13 cellular contexts compared by ENCODE assay signal in genomic region chr7:22666732-22667131, GRCh38.
DNase-seq lines count a peak whose midpoint lies in the region; ATAC-seq, FAIRE-seq and TF ChIP-seq lines count a peak whose summit lies in the region.
"Had no signal": no experiment of that assay in that cellular context is flagged by ENCODE, and none has a peak within 500 bp of the region (broad histone marks: within the 10 kb centered on the region; RNA-seq: fewer than 3 reads in every experiment).

No MANE protein-coding gene starts in this region.

- TF ChIP-seq EP300 in A549 (IDR thresholded peaks at IDR 0.05) = no peak
- no peak for TF ChIP-seq EP300 in sigmoid colon (IDR thresholded peaks at IDR 0.05)

- H3K9me3 Mint-ChIP-seq in natural killer cell treated with Interleukin-12 subunit alpha and Interleukin-12 subunit beta and Interleukin-15 and Interleukin-18, amount 100 ng/mL, for 72 hours = no peaks in the 10 kb centered on the region
- no peaks in the 10 kb centered on the region for H3K9me3 Mint-ChIP-seq in T-cell
- H3K9me3 Mint-ChIP-seq: central memory CD8-positive, alpha-beta T cell had no signal

- intact Hi-C loops in sigmoid colon (cut with DNase I) = no loop called here

- H3K27ac Mint-ChIP-seq in natural killer cell treated with Interleukin-12 subunit alpha and Interleukin-12 subunit beta and Interleukin-15 and Interleukin-18, amount 100 ng/mL, for 72 hours = peak overlapping the region in 1 of 2 donors; percentile 55
- H3K27ac Mint-ChIP-seq in T-cell = no peak overlapping the region

- peaks cover 21 to 41% of the 10 kb centered on the region in 2 donors for H3K4me1 Mint-ChIP-seq in natural killer cell treated with Interleukin-12 subunit alpha and Interleukin-12 subunit beta and Interleukin-15 and Interleukin-18, amount 100 ng/mL, for 72 hours (ENCODE audit: low read depth in 2 of 2)
- H3K4me1 Mint-ChIP-seq in T-cell = peaks cover 0 to 14% (median 2%) of the 10 kb centered on the region in 3 donors
- H3K4me1 Mint-ChIP-seq: central memory CD8-positive, alpha-beta T cell had no signal

- H3K36me3 Mint-ChIP-seq in natural killer cell treated with Interleukin-12 subunit alpha and Interleukin-12 subunit beta and Interleukin-15 and Interleukin-18, amount 100 ng/mL, for 72 hours = peaks cover 5% of the 10 kb centered on the region
- H3K36me3 Mint-ChIP-seq in T-cell = no peaks in the 10 kb centered on the region

- H3K4me2 ChIP-seq in A549 = peak overlapping the region; percentile 41
- H3K4me2 ChIP-seq: BLaER1 had no signal

- H3K4me1 ChIP-seq in A549 (peaks cover 48% of the 10 kb centered on the region), sigmoid colon (no peaks in the 10 kb centered on the region)

- H3K27me3 ChIP-seq in sigmoid colon = no peaks in the 10 kb centered on the region
- H3K27me3 ChIP-seq: BLaER1 had no signal

- peak in 1 of 2 experiments; percentile 27; a peak in 2 of 6 replicates for ATAC-seq in A549
- no peak for ATAC-seq in GM18909 (IDR thresholded peaks at IDR 0.05; ENCODE audit: poor library complexity, unreplicated experiment)
- no peak for ATAC-seq in natural killer cell treated with Interleukin-12 subunit alpha and Interleukin-12 subunit beta and Interleukin-15 and Interleukin-18, amount 100 ng/mL, for 72 hours
- no peak for ATAC-seq in T-cell (replicated peaks in 1 of 4)
- ATAC-seq: HepG2 had no signal

- TF ChIP-seq CTCF in A549 (IDR thresholded peaks at IDR 0.05) (no peak), RWPE1 (conservative IDR thresholded peaks at IDR 0.05; ENCODE audit: low read depth) (no peak), sigmoid colon (IDR thresholded peaks at IDR 0.05) (no peak)

- POLR2A ChIA-PET in A549 (lab: Yijun Ruan, JAX) = no interaction called here
- POLR2A ChIA-PET in RWPE1 (lab: Yijun Ruan, JAX; ENCODE audit: low non-redundant PET) = no interaction called here
- POLR2A ChIA-PET in T-cell (lab: Charles Lee) = no interaction called here

- H3K36me3 ChIP-seq in sigmoid colon = no peaks in the 10 kb centered on the region
- H3K36me3 ChIP-seq: BLaER1 had no signal

- H3K4me3 Mint-ChIP-seq in natural killer cell treated with Interleukin-12 subunit alpha and Interleukin-12 subunit beta and Interleukin-15 and Interleukin-18, amount 100 ng/mL, for 72 hours = no peak overlapping the region
- H3K4me3 Mint-ChIP-seq in T-cell = no peak overlapping the region
- H3K4me3 Mint-ChIP-seq: central memory CD8-positive, alpha-beta T cell had no signal

- no peaks in the 10 kb centered on the region for H3K9me3 ChIP-seq in A549
- H3K9me3 ChIP-seq in sigmoid colon = no peaks in the 10 kb centered on the region

- FAIRE-seq in A549 (lab: Jason Lieb, UNC) = no peak
- FAIRE-seq in H54 (lab: Jason Lieb, UNC) = no peak
- FAIRE-seq: HepG2 had no signal

- H3K4me3 ChIP-seq in A549 (no peak overlapping the region), sigmoid colon (no peak overlapping the region)
- H3K4me3 ChIP-seq: BLaER1, SK-N-MC had no signal

- TF ChIP-seq RAD21 in A549 (conservative IDR thresholded peaks at IDR 0.05 in 1 of 2, IDR thresholded peaks at IDR 0.05 in 1 of 2) = no peak

- H3K27ac ChIP-seq in A549 (peak overlapping the region in 1 of 2 experiments; percentile 80; a peak in 4 of 6 replicates), RWPE1 (peak overlapping the region; percentile 65; the same call in 1 of the 2 replicates), epithelial cell of prostate (peak overlapping the region; percentile 86), sigmoid colon (no peak overlapping the region)
- H3K27ac ChIP-seq: BLaER1, SK-N-MC had no signal

- TF ChIP-seq POLR2A in A549 (IDR thresholded peaks at IDR 0.05; ENCODE audit: low read length) (no peak), H54 (IDR thresholded peaks at IDR 0.05; ENCODE audit: low read depth, low read length) (no peak), sigmoid colon (IDR thresholded peaks at IDR 0.05) (no peak)

- peaks cover 9 to 17% of the 10 kb centered on the region in 2 donors for H3K27me3 Mint-ChIP-seq in natural killer cell treated with Interleukin-12 subunit alpha and Interleukin-12 subunit beta and Interleukin-15 and Interleukin-18, amount 100 ng/mL, for 72 hours
- H3K27me3 Mint-ChIP-seq in T-cell = peaks cover 0 to 2% of the 10 kb centered on the region in 2 donors

- 15% methylated on average over 1 of the region's 1 CpG for WGBS in A549 (ENCODE audit: missing lambda C conversion rate)
- WGBS in sigmoid colon, 2 donors = 60 to 84% methylated on average over 1 of the region's 1 CpG

- CTCF ChIA-PET in A549 (lab: Yijun Ruan, JAX) (interaction anchor here (1.5 to 3.3 kb wide), 3 partner anchors 16 to 107 kb away, joined by 3 to 17 read pairs (median 4); no protein-coding TSS in a partner anchor), RWPE1 (lab: Yijun Ruan, JAX) (interaction anchor here (0.7 kb wide), 1 partner anchor 105 kb away, joined by 3 read pairs; no protein-coding TSS in a partner anchor), T-cell (lab: Charles Lee) (no interaction called here)

- DNase-seq in A549 (ENCODE audit: low read depth in 1 of 2, low spot score in 1 of 2) (no peak), H54 (ENCODE audit: insufficient read length, low spot score) (peak; percentile 47), RWPE1 (ENCODE audit: low spot score) (peak; percentile 45), epithelial cell of prostate (ENCODE audit: low read depth, low spot score) (no peak), T-cell (no peak), sigmoid colon (no peak)
- no peak for DNase-seq in natural killer cell treated with Interleukin-12 subunit alpha and Interleukin-12 subunit beta and Interleukin-15 and Interleukin-18, amount 100 ng/mL, for 72 hours (ENCODE audit: low spot score)
- DNase-seq: activated CD4-positive, alpha-beta T cell treated with anti-CD3 and anti-CD28 coated beads for 4 hours had no signal

TF ChIP-seq in A549, 52 proteins besides CTCF, POLR2A, EP300 and RAD21:
- no peak for TF ChIP-seq CBX2 (IDR thresholded peaks at IDR 0.05; ENCODE audit: borderline replicate concordance, low read depth)
TF ChIP-seq in A549: peak in this region for 0.

Comparison
In these comparisons a context has a peak if more than half of its experiments do, and no peak if none do; other contexts are left out.
1. DNase-seq: peak in H54 (single experiment) and RWPE1 (single experiment); none in A549 (0 of 2), epithelial cell of prostate (single experiment), natural killer cell treated with Interleukin-12 subunit alpha and Interleukin-12 subunit beta and Interleukin-15 and Interleukin-18, amount 100 ng/mL, for 72 hours (single experiment), T-cell (0 of 34) and sigmoid colon (single experiment).
2. H3K27ac ChIP-seq: peak in RWPE1 (single experiment) and epithelial cell of prostate (single experiment); none in sigmoid colon (0 of 4).
3. CTCF ChIA-PET loops: an anchor here in A549 (1.5 to 3.3 kb wide) and RWPE1 (0.7 kb wide); none called in T-cell.